In the genomic region with DNA sequence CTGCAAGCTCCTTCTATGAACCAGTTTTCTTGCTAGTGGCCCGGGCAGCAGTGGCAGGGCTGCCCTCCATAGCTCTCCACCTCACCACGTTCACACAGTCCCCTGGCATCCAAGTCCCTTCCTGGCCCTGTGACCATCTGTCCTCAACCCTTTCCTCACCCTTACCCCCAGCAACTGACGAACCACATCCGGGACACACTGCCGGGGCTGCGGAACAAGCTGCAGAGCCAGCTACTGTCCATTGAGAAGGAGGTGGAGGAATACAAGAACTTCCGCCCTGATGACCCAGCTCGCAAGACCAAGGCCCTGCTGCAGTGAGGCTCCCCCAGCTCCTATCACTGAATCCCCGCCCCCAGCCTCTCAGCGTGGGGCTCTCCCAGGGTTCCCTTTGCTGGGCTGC, we compare ENCODE assay signal across 23 cellular contexts. TPM values are rescaled to one million over a fixed set of nuclear protein-coding genes. Genes with fewer than 3 reads are reported as not detected.
DNase-seq lines count a peak whose midpoint lies in the region; ATAC-seq, FAIRE-seq and TF ChIP-seq lines count a peak whose summit lies in the region.
"Had no signal": no experiment of that assay in that cellular context is flagged by ENCODE, and none has a peak within 500 bp of the region (broad histone marks: within the 10 kb centered on the region; RNA-seq: fewer than 3 reads in every experiment).

No MANE protein-coding gene starts in this region.

- TF ChIP-seq CTCF in RWPE1 (conservative IDR thresholded peaks at IDR 0.05; ENCODE audit: low read depth) = no peak
- no peak for TF ChIP-seq CTCF in K562 (IDR thresholded peaks at IDR 0.05 in 2 of 3, conservative IDR thresholded peaks at IDR 0.05 in 1 of 3; ENCODE audit: insufficient read depth in 2 of 3, low read depth in 1 of 3, low read length in 3 of 3)

- BruUV-seq in K562 (replicated peaks; lab: Mats Ljungman, UMichigan) = no TSS peak

- no peak overlapping the region for H2BK15ac ChIP-seq in neuronal stem cell (ENCODE audit: low read length)

- H3K27ac ChIP-seq in RWPE1 (0 out of 2 replicates have a peak overlapping the region, but pooled peaks have one; percentile 1), K562 (ENCODE audit: extremely low read depth, low read depth, low read length) (no peak overlapping the region), neuronal stem cell (replicated peaks; ENCODE audit: low read length) (no peak overlapping the region)
- H3K27ac ChIP-seq: A549, GM23248 had no signal

- peaks cover 11% of the 10 kb centered on the region for H3K4me1 Mint-ChIP-seq in activated CD4-positive, alpha-beta memory T cell treated with anti-CD3 and anti-CD28 coated beads, Interleukin-2, amount 10 ng/mL, durations not matched to agents 7 days and 5 days

- H3K4me2 ChIP-seq in K562 (ENCODE audit: insufficient read depth, low read length) (no peak overlapping the region), neuronal stem cell (ENCODE audit: insufficient read depth, low read length, poor library complexity, severe bottlenecking) (no peak overlapping the region)
- H3K4me2 ChIP-seq: A549 had no signal

- no peaks in the 10 kb centered on the region for H3K79me2 ChIP-seq in K562 (ENCODE audit: control insufficient read depth, insufficient read depth, low read length)

- no peaks in the 10 kb centered on the region for H3K36me3 Mint-ChIP-seq in activated CD4-positive, alpha-beta memory T cell treated with anti-CD3 and anti-CD28 coated beads, Interleukin-2, amount 10 ng/mL, durations not matched to agents 7 days and 5 days (ENCODE audit: low read depth)
- H3K36me3 Mint-ChIP-seq: CD4-positive, alpha-beta memory T cell had no signal

- peaks cover 8% of the 10 kb centered on the region for H3K27me3 Mint-ChIP-seq in activated CD4-positive, alpha-beta memory T cell treated with anti-CD3 and anti-CD28 coated beads, Interleukin-2, amount 10 ng/mL, durations not matched to agents 7 days and 5 days
- H3K27me3 Mint-ChIP-seq: CD4-positive, alpha-beta memory T cell had no signal

- no peak overlapping the region for H2BK120ac ChIP-seq in neuronal stem cell (ENCODE audit: low read depth, low read length)

- H3K14ac ChIP-seq in neuronal stem cell (ENCODE audit: low read length) = peak overlapping the region; percentile 38

- peaks cover 2% of the 10 kb centered on the region for H3K79me1 ChIP-seq in neuronal stem cell (ENCODE audit: low read depth, low read length)

- POLR2A ChIA-PET in RWPE1 (lab: Yijun Ruan, JAX; ENCODE audit: low non-redundant PET) (interaction anchor here (0.6 kb wide), 1 partner anchor 116 kb away, joined by 4 read pairs; no protein-coding TSS in a partner anchor), K562 (lab: Yijun Ruan, JAX) (interaction anchor here (0.5 to 2.0 kb wide), 11 partner anchors 11 to 393 kb away, joined by 3 to 11 read pairs (median 3); a partner anchor contains a TSS)
- POLR2A ChIA-PET in activated CD4-positive, alpha-beta memory T cell treated with anti-CD3 and anti-CD28 coated beads, Interleukin-2, amount 10 ng/mL, durations not matched to agents 7 days and 5 days (lab: Charles Lee) = interaction anchor here (0.6 kb wide), 1 partner anchor 74 kb away, joined by 3 read pairs; no protein-coding TSS in a partner anchor

- ATAC-seq in K562 = no peak
- ATAC-seq in GM21367 (IDR thresholded peaks at IDR 0.05; ENCODE audit: unreplicated experiment) = no peak
- ATAC-seq: A549 had no signal

- peaks cover 10% of the 10 kb centered on the region for H4K20me1 ChIP-seq in K562 (replicated peaks; ENCODE audit: control insufficient read depth, insufficient read depth, low read length)

- no peak overlapping the region for H2AK5ac ChIP-seq in neuronal stem cell (ENCODE audit: low read depth, low read length)

- H3K18ac ChIP-seq in neuronal stem cell (ENCODE audit: low read length) = peak overlapping the region; percentile 38

- WGBS in K562 (ENCODE audit: insufficient coverage, low coverage, missing lambda C conversion rate) = 56% methylated on average over 10 of the region's 10 CpGs
- no CpG with 5 or more reads among the region's 10 CpGs for WGBS in neuronal stem cell (ENCODE audit: extremely low coverage in 2 of 2, insufficient read length in 2 of 2, insufficient replicate concordance in 1 of 2), 2 donors

- H3K4ac ChIP-seq in neuronal stem cell (ENCODE audit: low read length) = no peak overlapping the region

- H3K9me1 ChIP-seq in K562 (ENCODE audit: control insufficient read depth, insufficient read depth, low read length) = peaks cover 5% of the 10 kb centered on the region

- no peak overlapping the region for H2BK12ac ChIP-seq in neuronal stem cell (ENCODE audit: low read length)

- TF ChIP-seq RAD21 in K562 (CRISPR knock-in tag; conservative IDR thresholded peaks at IDR 0.05 in 1 of 2, IDR thresholded peaks at IDR 0.05 in 1 of 2) = no peak

- H3K36me3 ChIP-seq in K562 (ENCODE audit: control insufficient read depth, insufficient read depth, low read length) = peaks cover 6% of the 10 kb centered on the region; the same call in 1 of the 3 replicates
- peaks cover 28 to 49% of the 10 kb centered on the region in 2 donors for H3K36me3 ChIP-seq in neuronal stem cell (replicated peaks in 1 of 2; ENCODE audit: control insufficient read depth in 2 of 2, insufficient read depth in 2 of 2, low read length in 2 of 2)

- peaks cover 12 to 56% of the 10 kb centered on the region in 2 experiments for H3K4me1 ChIP-seq in K562 (replicated peaks in 1 of 2; ENCODE audit: control insufficient read depth in 2 of 2, insufficient read depth in 2 of 2, low read length in 2 of 2)
- peaks cover 0 to 10% of the 10 kb centered on the region in 2 donors for H3K4me1 ChIP-seq in neuronal stem cell (ENCODE audit: control insufficient read depth in 2 of 2, insufficient read depth in 1 of 2, low read depth in 1 of 2, low read length in 2 of 2)

- DNase-seq in RWPE1 (ENCODE audit: low spot score) (no peak), K562 (ENCODE audit: extremely low read depth in 1 of 4, low spot score in 3 of 4) (no peak), islet precursor cell (peak; percentile 46), neuronal stem cell (ENCODE audit: low spot score) (no peak), NAMALWA (ENCODE audit: low spot score) (no peak), AG08395 (ENCODE audit: low spot score) (no peak)
- no peak for DNase-seq in activated CD4-positive, alpha-beta memory T cell treated with anti-CD3 and anti-CD28 coated beads, Interleukin-2, amount 10 ng/mL, durations not matched to agents 7 days and 5 days
- DNase-seq: 8988T; ACHN; C1 segment of cervical spinal cord; CD4-positive, alpha-beta memory T cell; DMS153; DND-41; GM23248; H7; HCEC 1CT had no signal

- H3K9me3 Mint-ChIP-seq in activated CD4-positive, alpha-beta memory T cell treated with anti-CD3 and anti-CD28 coated beads, Interleukin-2, amount 10 ng/mL, durations not matched to agents 7 days and 5 days = no peaks in the 10 kb centered on the region
- H3K9me3 Mint-ChIP-seq: CD4-positive, alpha-beta memory T cell had no signal

- no peak overlapping the region for H3K27ac Mint-ChIP-seq in activated CD4-positive, alpha-beta memory T cell treated with anti-CD3 and anti-CD28 coated beads, Interleukin-2, amount 10 ng/mL, durations not matched to agents 7 days and 5 days
- H3K27ac Mint-ChIP-seq: CD4-positive, alpha-beta memory T cell had no signal

- H3K4me3 ChIP-seq in K562 (no peak overlapping the region), neuronal stem cell (ENCODE audit: low read length in 2 of 2) (no peak overlapping the region)
- H3K4me3 ChIP-seq: A549, GM23248 had no signal

- no peak overlapping the region for H4K8ac ChIP-seq in neuronal stem cell (ENCODE audit: low read depth, low read length)

- no peak for TF ChIP-seq EP300 in K562 (IDR thresholded peaks at IDR 0.05; ENCODE audit: low read length)

- H3K27me3 ChIP-seq in K562 (ENCODE audit: control insufficient read depth in 2 of 2, insufficient read depth in 2 of 2, low read length in 2 of 2) (no peaks in the 10 kb centered on the region), neuronal stem cell (ENCODE audit: control insufficient read depth in 3 of 3, insufficient read depth in 3 of 3, low read depth in 1 of 3, low read length in 3 of 3) (no peaks in the 10 kb centered on the region)

- FAIRE-seq in K562 (lab: Jason Lieb, UNC) = no peak
- FAIRE-seq: A549, G401.6, GM12892, GM19239, H1 had no signal

- CTCF ChIA-PET in RWPE1 (lab: Yijun Ruan, JAX) = interaction anchor here (0.6 to 0.7 kb wide), 2 partner anchors 19 to 30 kb away, joined by 3 read pairs; a partner anchor contains a TSS
- CTCF ChIA-PET in K562 (lab: Yijun Ruan, JAX; ENCODE audit: low intra/inter-chr PET ratio) = no interaction called here
- CTCF ChIA-PET in activated CD4-positive, alpha-beta memory T cell treated with anti-CD3 and anti-CD28 coated beads, Interleukin-2, amount 10 ng/mL, durations not matched to agents 7 days and 5 days (lab: Charles Lee) = no interaction called here

- in situ Hi-C loops in K562 (cut with MboI) = no loop called here

- H2AFZ ChIP-seq in K562 (ENCODE audit: low read depth, low read length) (no peak overlapping the region), neuronal stem cell (ENCODE audit: low read length) (no peak overlapping the region)
- H2AFZ ChIP-seq: GM23248 had no signal

- intact Hi-C loops in K562 (cut with micrococcal nuclease) = no loop called here

- H3K4me3 Mint-ChIP-seq in activated CD4-positive, alpha-beta memory T cell treated with anti-CD3 and anti-CD28 coated beads, Interleukin-2, amount 10 ng/mL, durations not matched to agents 7 days and 5 days = no peak overlapping the region
- H3K4me3 Mint-ChIP-seq: CD4-positive, alpha-beta memory T cell had no signal

- peak overlapping the region in 1 of 2 experiments; percentile 47; a peak in 2 of 4 replicates for H3K9ac ChIP-seq in K562 (ENCODE audit: insufficient read depth in 1 of 2, low read depth in 2 of 2, low read length in 2 of 2)
- no peak overlapping the region for H3K9ac ChIP-seq in neuronal stem cell (ENCODE audit: low read depth, low read length, poor library complexity)
- H3K9ac ChIP-seq: GM23248 had no signal

- H3K9me3 ChIP-seq in K562 (replicated peaks; ENCODE audit: control insufficient read depth, insufficient read depth, low read depth, low read length) = no peaks in the 10 kb centered on the region
- H3K9me3 ChIP-seq in neuronal stem cell (replicated peaks in 1 of 2; ENCODE audit: control insufficient read depth in 2 of 2, insufficient read depth in 1 of 2, low read depth in 1 of 2, low read length in 2 of 2) = peaks cover 0 to 2% of the 10 kb centered on the region in 2 donors
- H3K9me3 ChIP-seq: A549, Caco-2 had no signal

- peak overlapping the region; percentile 80 for H3K23ac ChIP-seq in neuronal stem cell (ENCODE audit: low read depth, low read length, poor library complexity)

- H4K91ac ChIP-seq in neuronal stem cell (ENCODE audit: low read depth, low read length, poor library complexity) = no peak overlapping the region

- peak overlapping the region; percentile 13 for H2BK5ac ChIP-seq in neuronal stem cell (ENCODE audit: low read length)

- TF ChIP-seq POLR2A in K562 (conservative IDR thresholded peaks at IDR 0.05) = no peak

RNA-seq across cellular contexts. Expression of a gene that starts 18.8 kb away (rescaled TPM):
- total RNA-seq in K562 (2011; cell fraction: chromatin; rRNA removed; ENCODE audit: low replicate concordance) = 88.0 and 181 TPM in 2 replicates
- total RNA-seq in K562 (2011; cell fraction: nucleolus; rRNA removed) = 88.4 and 99.1 TPM in 2 replicates
- 92.3 and 124 TPM in 2 replicates for total RNA-seq in K562 (2011; cell fraction: nucleoplasm; rRNA removed)
- total RNA-seq in K562 (2014; rRNA removed) (6.6 and 7.9 TPM in 2 replicates), K562 (2014; rRNA removed; fragmentation: Illumina TruSeq; extraction: Trizol) (4.5 and 5.2 TPM in 2 replicates), K562 (2015; rRNA removed; fragmentation: Illumina TruSeq; extraction: Trizol) (8.4 and 9.1 TPM in 2 replicates), K562 (2021) (20.7 and 23.1 TPM in 2 replicates)
- polyA plus RNA-seq in K562 (2011; rRNA removed) (9.5 and 33.1 TPM in 2 replicates), K562 (2014; fragmentation: Illumina TruSeq; extraction: Trizol) (10.0 and 15.5 TPM in 2 replicates), K562 (2014; fragmentation: Nextera tagmentation; extraction: Ambion mirVana) (under 1 TPM; 0.39 to 0.58 TPM), K562 (2014; rRNA removed) (17.6 TPM in 2 replicates)
- polyA plus RNA-seq in K562 (2011; cell fraction: cytosol; rRNA removed) = 7.7 and 11.1 TPM in 2 replicates
- polyA plus RNA-seq in K562 (2011; cell fraction: nucleus; rRNA removed) = 108 and 126 TPM in 2 replicates
- 15.9 and 25.7 TPM in 2 replicates for polyA plus RNA-seq in K562 (2012)
- polyA minus RNA-seq in K562 (2011; rRNA and poly(A)+ RNA removed) = 19.1 and 29.6 TPM in 2 replicates
- polyA minus RNA-seq in K562 (2011; cell fraction: cytosol; rRNA and poly(A)+ RNA removed) = 6.7 and 22.4 TPM in 2 replicates
- 55.2 and 137 TPM in 2 replicates for polyA minus RNA-seq in K562 (2011; cell fraction: nucleus; rRNA and poly(A)+ RNA removed)
- 46.5 TPM for polyA plus RNA-seq in neuronal stem cell (2013, experiment 1 of 2)
- 48.3 TPM for polyA plus RNA-seq in neuronal stem cell (2013, experiment 2 of 2)
- total RNA-seq in activated CD4-positive, alpha-beta memory T cell treated with anti-CD3 and anti-CD28 coated beads, Interleukin-2, amount 10 ng/mL, durations not matched to agents 7 days and 5 days = under 1 TPM; 0.30 to 0.40 TPM
- polyA plus RNA-seq: CD4-positive, alpha-beta memory T cell had no signal

RNA-seq across cellular contexts. Expression of a gene that starts 30.7 kb away (rescaled TPM):
- total RNA-seq in K562 (2011; cell fraction: chromatin; rRNA removed; ENCODE audit: low replicate concordance) = 263 and 434 TPM in 2 replicates
- 204 and 208 TPM in 2 replicates for total RNA-seq in K562 (2011; cell fraction: nucleolus; rRNA removed)
- total RNA-seq in K562 (2011; cell fraction: nucleoplasm; rRNA removed) = 222 and 230 TPM in 2 replicates
- total RNA-seq in K562 (2014; rRNA removed) (127 and 164 TPM in 2 replicates), K562 (2014; rRNA removed; fragmentation: Illumina TruSeq; extraction: Trizol) (55.4 and 57.1 TPM in 2 replicates), K562 (2015; rRNA removed; fragmentation: Illumina TruSeq; extraction: Trizol) (83.7 and 87.8 TPM in 2 replicates), K562 (2021) (329 and 330 TPM in 2 replicates)
- polyA plus RNA-seq in K562 (2011; rRNA removed) (82.1 and 168 TPM in 2 replicates), K562 (2014; fragmentation: Illumina TruSeq; extraction: Trizol) (244 and 291 TPM in 2 replicates), K562 (2014; fragmentation: Nextera tagmentation; extraction: Ambion mirVana) (10 to 100 TPM in 1 of 2 experiments, 1 to 10 TPM in 1; 6.6 to 12.6 TPM), K562 (2014; rRNA removed) (161 and 175 TPM in 2 replicates)
- 139 and 188 TPM in 2 replicates for polyA plus RNA-seq in K562 (2011; cell fraction: cytosol; rRNA removed)
- 284 and 400 TPM in 2 replicates for polyA plus RNA-seq in K562 (2011; cell fraction: nucleus; rRNA removed)
- 220 and 374 TPM in 2 replicates for polyA plus RNA-seq in K562 (2012)
- 76.1 and 76.4 TPM in 2 replicates for polyA minus RNA-seq in K562 (2011; rRNA and poly(A)+ RNA removed)
- 115 and 157 TPM in 2 replicates for polyA minus RNA-seq in K562 (2011; cell fraction: cytosol; rRNA and poly(A)+ RNA removed)
- 42.3 and 58.8 TPM in 2 replicates for polyA minus RNA-seq in K562 (2011; cell fraction: nucleus; rRNA and poly(A)+ RNA removed)
- polyA plus RNA-seq in neuronal stem cell (2013, experiment 1 of 2) = 120 TPM
- 119 TPM for polyA plus RNA-seq in neuronal stem cell (2013, experiment 2 of 2)
- 100 to 1,000 TPM; 112 to 116 TPM for total RNA-seq in activated CD4-positive, alpha-beta memory T cell treated with anti-CD3 and anti-CD28 coated beads, Interleukin-2, amount 10 ng/mL, durations not matched to agents 7 days and 5 days

RNA-seq across cellular contexts. Expression of a gene that starts 53.8 kb away (rescaled TPM):
- total RNA-seq in K562 (2011; cell fraction: chromatin; rRNA removed; ENCODE audit: low replicate concordance) = 623 and 716 TPM in 2 replicates
- total RNA-seq in K562 (2011; cell fraction: nucleolus; rRNA removed) = 264 and 268 TPM in 2 replicates
- 448 and 517 TPM in 2 replicates for total RNA-seq in K562 (2011; cell fraction: nucleoplasm; rRNA removed)
- total RNA-seq in K562 (2014; rRNA removed) = 101 and 116 TPM in 2 replicates
- total RNA-seq in K562 (2014; rRNA removed; fragmentation: Illumina TruSeq; extraction: Trizol) = 70.7 and 80.5 TPM in 2 replicates
- total RNA-seq in K562 (2015; rRNA removed; fragmentation: Illumina TruSeq; extraction: Trizol) = 69.2 and 75.1 TPM in 2 replicates
- total RNA-seq in K562 (2021) = 91.3 and 109 TPM in 2 replicates
- polyA plus RNA-seq in K562 (2011; rRNA removed) = 76.0 and 137 TPM in 2 replicates
- 48.9 and 79.1 TPM in 2 replicates for polyA plus RNA-seq in K562 (2011; cell fraction: cytosol; rRNA removed)
- 143 and 177 TPM in 2 replicates for polyA plus RNA-seq in K562 (2011; cell fraction: nucleus; rRNA removed)
- polyA plus RNA-seq in K562 (2012) = 75.8 and 115 TPM in 2 replicates
- polyA plus RNA-seq in K562 (2014; fragmentation: Illumina TruSeq; extraction: Trizol) = 117 and 122 TPM in 2 replicates
- polyA plus RNA-seq in K562 (2014; fragmentation: Nextera tagmentation; extraction: Ambion mirVana) = 10 to 100 TPM; 15.7 to 21.9 TPM
- 98.1 and 138 TPM in 2 replicates for polyA plus RNA-seq in K562 (2014; rRNA removed)
- 69.9 and 111 TPM in 2 replicates for polyA minus RNA-seq in K562 (2011; rRNA and poly(A)+ RNA removed)
- polyA minus RNA-seq in K562 (2011; cell fraction: cytosol; rRNA and poly(A)+ RNA removed) = 40.1 and 56.7 TPM in 2 replicates
- 86.6 and 165 TPM in 2 replicates for polyA minus RNA-seq in K562 (2011; cell fraction: nucleus; rRNA and poly(A)+ RNA removed)
- 29.3 TPM for polyA plus RNA-seq in neuronal stem cell (2013, experiment 1 of 2)
- 30.6 TPM for polyA plus RNA-seq in neuronal stem cell (2013, experiment 2 of 2)
- total RNA-seq in activated CD4-positive, alpha-beta memory T cell treated with anti-CD3 and anti-CD28 coated beads, Interleukin-2, amount 10 ng/mL, durations not matched to agents 7 days and 5 days = 10 to 100 TPM; 48.0 to 52.8 TPM

RNA-seq across cellular contexts. Expression of a gene that starts 54.0 kb away (rescaled TPM):
- 31.0 and 60.5 TPM in 2 replicates for total RNA-seq in K562 (2011; cell fraction: chromatin; rRNA removed; ENCODE audit: low replicate concordance)
- 37.1 and 42.7 TPM in 2 replicates for total RNA-seq in K562 (2011; cell fraction: nucleolus; rRNA removed)
- 33.4 and 47.4 TPM in 2 replicates for total RNA-seq in K562 (2011; cell fraction: nucleoplasm; rRNA removed)
- 105 and 106 TPM in 2 replicates for total RNA-seq in K562 (2014; rRNA removed)
- total RNA-seq in K562 (2014; rRNA removed; fragmentation: Illumina TruSeq; extraction: Trizol) = 82.6 and 86.7 TPM in 2 replicates
- total RNA-seq in K562 (2015; rRNA removed; fragmentation: Illumina TruSeq; extraction: Trizol) = 93.9 and 94.3 TPM in 2 replicates
- 72.3 and 77.3 TPM in 2 replicates for total RNA-seq in K562 (2021)
- polyA plus RNA-seq in K562 (2011; rRNA removed) = 121 and 145 TPM in 2 replicates
- 151 and 164 TPM in 2 replicates for polyA plus RNA-seq in K562 (2011; cell fraction: cytosol; rRNA removed)
- polyA plus RNA-seq in K562 (2011; cell fraction: nucleus; rRNA removed) = 39.9 and 61.7 TPM in 2 replicates
- polyA plus RNA-seq in K562 (2012) = 91.8 and 104 TPM in 2 replicates
- 95.9 and 104 TPM in 2 replicates for polyA plus RNA-seq in K562 (2014; fragmentation: Illumina TruSeq; extraction: Trizol)
- polyA plus RNA-seq in K562 (2014; fragmentation: Nextera tagmentation; extraction: Ambion mirVana) = 100 to 1,000 TPM in 1 of 2 experiments, 10 to 100 TPM in 1; 62.8 to 133 TPM
- 121 and 141 TPM in 2 replicates for polyA plus RNA-seq in K562 (2014; rRNA removed)
- 51.5 and 51.7 TPM in 2 replicates for polyA minus RNA-seq in K562 (2011; rRNA and poly(A)+ RNA removed)
- 22.0 and 22.2 TPM in 2 replicates for polyA minus RNA-seq in K562 (2011; cell fraction: cytosol; rRNA and poly(A)+ RNA removed)
- polyA minus RNA-seq in K562 (2011; cell fraction: nucleus; rRNA and poly(A)+ RNA removed) = 11.6 and 14.9 TPM in 2 replicates
- polyA plus RNA-seq in neuronal stem cell (2013, experiment 1 of 2) = 21.5 TPM
- polyA plus RNA-seq in neuronal stem cell (2013, experiment 2 of 2) = 21.5 TPM
- total RNA-seq in activated CD4-positive, alpha-beta memory T cell treated with anti-CD3 and anti-CD28 coated beads, Interleukin-2, amount 10 ng/mL, durations not matched to agents 7 days and 5 days = 10 to 100 TPM; 11.0 to 11.4 TPM
